In genomic region chr17:19017804-19018599, GRCh38 we compare ENCODE assay signal across 1 cellular context.
TF ChIP-seq lines count a peak whose summit lies in the region.

No MANE protein-coding gene starts in this region.

TF ChIP-seq in IMR-90, 13 proteins besides CTCF, POLR2A, EP300 and RAD21:
- TF ChIP-seq CHD1 (IDR thresholded peaks at IDR 0.05; ENCODE audit: low read depth, low read length) (no peak), ELK1 (IDR thresholded peaks at IDR 0.05; ENCODE audit: borderline replicate concordance, low read depth, low read length) (no peak), RFX5 (IDR thresholded peaks at IDR 0.05; ENCODE audit: low read depth, low read length) (no peak), NFE2L2 (IDR thresholded peaks at IDR 0.05; ENCODE audit: low read depth, low read length) (no peak), CEBPB (IDR thresholded peaks at IDR 0.05; ENCODE audit: low read depth, low read length) (no peak), RCOR1 (IDR thresholded peaks at IDR 0.05; ENCODE audit: insufficient replicate concordance, low read length) (no peak), MAZ (IDR thresholded peaks at IDR 0.05; ENCODE audit: borderline replicate concordance, low read depth, low read length) (no peak), FOS (IDR thresholded peaks at IDR 0.05; ENCODE audit: low read depth, low read length) (no peak), BHLHE40 (IDR thresholded peaks at IDR 0.05; ENCODE audit: low read depth, low read length) (no peak), SMC3 (IDR thresholded peaks at IDR 0.05; ENCODE audit: low read depth, low read length) (no peak), MXI1 (IDR thresholded peaks at IDR 0.05; ENCODE audit: borderline replicate concordance, low read depth, low read length) (no peak), MAFK (IDR thresholded peaks at IDR 0.05; ENCODE audit: low read depth, low read length) (no peak), USF2 (IDR thresholded peaks at IDR 0.05; ENCODE audit: low read depth, low read length) (no peak)
